9 cellular contexts compared by ENCODE assay signal in genomic region chr10:92880233-92880861, GRCh38. TPM values are rescaled to one million over a fixed set of nuclear protein-coding genes. Genes with fewer than 3 reads are reported as not detected.
DNase-seq lines count a peak whose midpoint lies in the region; ATAC-seq, FAIRE-seq and TF ChIP-seq lines count a peak whose summit lies in the region.
"Had no signal": no experiment of that assay in that cellular context is flagged by ENCODE, and none has a peak within 500 bp of the region (broad histone marks: within the 10 kb centered on the region; RNA-seq: fewer than 3 reads in every experiment).

No MANE protein-coding gene starts in this region.

- peak; percentile 98 for FAIRE-seq in islet of Langerhans (lab: Jason Lieb, UNC)

- no peaks in the 10 kb centered on the region for H3K36me3 Mint-ChIP-seq in type B pancreatic cell
- H3K36me3 Mint-ChIP-seq in activated T-helper 2 cell treated with anti-CD3 and anti-CD28 coated beads, Interferon-gamma antibody, Interleukin-2, Interleukin-4, amounts not matched to agents 10 μg/mL and 5 μg/mL and 100 μg/mL, durations not matched to agents 14 hours and 24 hours and 36 hours (ENCODE audit: low read depth): no peaks in the 10 kb centered on the region
- H3K36me3 Mint-ChIP-seq: activated naive CD8-positive, alpha-beta T cell treated with anti-CD3 and anti-CD28 coated beads, Interleukin-2, amount 10 ng/mL, durations not matched to agents 7 days and 5 days had no signal

- H3K4me3 ChIP-seq in astrocyte of the cerebellum (ENCODE audit: low read depth, low read length): no peak overlapping the region

- H3K4me3 Mint-ChIP-seq in type B pancreatic cell: no peak overlapping the region
- H3K4me3 Mint-ChIP-seq in activated T-helper 2 cell treated with anti-CD3 and anti-CD28 coated beads, Interferon-gamma antibody, Interleukin-2, Interleukin-4, amounts not matched to agents 10 μg/mL and 5 μg/mL and 100 μg/mL, durations not matched to agents 14 hours and 24 hours and 36 hours (ENCODE audit: low read depth): no peak overlapping the region
- H3K4me3 Mint-ChIP-seq: activated naive CD8-positive, alpha-beta T cell treated with anti-CD3 and anti-CD28 coated beads, Interleukin-2, amount 10 ng/mL, durations not matched to agents 7 days and 5 days had no signal

- intact Hi-C loops in activated T-helper 2 cell treated with anti-CD3 and anti-CD28 coated beads, Interferon-gamma antibody, Interleukin-2, Interleukin-4, amounts not matched to agents 10 μg/mL and 5 μg/mL and 100 μg/mL, durations not matched to agents 14 hours and 24 hours and 36 hours (cut with micrococcal nuclease): loop anchor here (5.0 to 10.0 kb wide), 3 partner anchors 33 to 366 kb away; partner anchors contain the start of genes CYP26C1 and EXOC6

- H3K9me3 Mint-ChIP-seq in type B pancreatic cell: no peaks in the 10 kb centered on the region
- H3K9me3 Mint-ChIP-seq in activated T-helper 2 cell treated with anti-CD3 and anti-CD28 coated beads, Interferon-gamma antibody, Interleukin-2, Interleukin-4, amounts not matched to agents 10 μg/mL and 5 μg/mL and 100 μg/mL, durations not matched to agents 14 hours and 24 hours and 36 hours: peaks cover 5% of the 10 kb centered on the region
- H3K9me3 Mint-ChIP-seq: activated naive CD8-positive, alpha-beta T cell treated with anti-CD3 and anti-CD28 coated beads, Interleukin-2, amount 10 ng/mL, durations not matched to agents 7 days and 5 days had no signal

- H3K4me1 Mint-ChIP-seq in type B pancreatic cell (ENCODE audit: unreplicated experiment): no peaks in the 10 kb centered on the region
- H3K4me1 Mint-ChIP-seq in activated T-helper 2 cell treated with anti-CD3 and anti-CD28 coated beads, Interferon-gamma antibody, Interleukin-2, Interleukin-4, amounts not matched to agents 10 μg/mL and 5 μg/mL and 100 μg/mL, durations not matched to agents 14 hours and 24 hours and 36 hours (ENCODE audit: low read depth): peaks cover 8% of the 10 kb centered on the region

- ATAC-seq in GM19397 (IDR thresholded peaks at IDR 0.05; ENCODE audit: unreplicated experiment): no peak

- TF ChIP-seq CTCF in 22Rv1 (IDR thresholded peaks at IDR 0.05) (peak; percentile 73), GM10248 (IDR thresholded peaks at IDR 0.05; ENCODE audit: control extremely low read depth, extremely low read depth, low read depth, missing control alignments) (peak; percentile 37), astrocyte of the cerebellum (IDR thresholded peaks at IDR 0.05; ENCODE audit: low read depth, low read length, missing control alignments) (peak; percentile 49), type B pancreatic cell (conservative IDR thresholded peaks at IDR 0.05) (peak; percentile 67)

- CTCF ChIA-PET in GM10248 (lab: Yijun Ruan, JAX): interaction anchor here (0.6 to 1.6 kb wide), 9 partner anchors 19 to 477 kb away, joined by 3 to 16 read pairs (median 4); partner anchors contain the start of gene EXOC6

- no peaks in the 10 kb centered on the region for H3K27me3 Mint-ChIP-seq in type B pancreatic cell
- peaks cover 1% of the 10 kb centered on the region for H3K27me3 Mint-ChIP-seq in activated T-helper 2 cell treated with anti-CD3 and anti-CD28 coated beads, Interferon-gamma antibody, Interleukin-2, Interleukin-4, amounts not matched to agents 10 μg/mL and 5 μg/mL and 100 μg/mL, durations not matched to agents 14 hours and 24 hours and 36 hours (ENCODE audit: low read depth)
- H3K27me3 Mint-ChIP-seq: activated naive CD8-positive, alpha-beta T cell treated with anti-CD3 and anti-CD28 coated beads, Interleukin-2, amount 10 ng/mL, durations not matched to agents 7 days and 5 days had no signal

- in situ Hi-C loops in astrocyte of the cerebellum (cut with HindIII; ENCODE audit: low sequenced_read_pairs): loop anchor here (25.0 kb wide), 1 partner anchor 632 kb away; no protein-coding TSS in a partner anchor

- DNase-seq in GM10248 (ENCODE audit: extremely low spot score) (no peak), NCI-H2227 (lab: John Stamatoyannopoulos, UW; ENCODE audit: unreplicated experiment) (peak; percentile 54), astrocyte of the cerebellum (ENCODE audit: low read depth) (peak; percentile 37), type B pancreatic cell (ENCODE audit: extremely low spot score, unreplicated experiment) (no peak)
- DNase-seq in activated T-helper 2 cell treated with anti-CD3 and anti-CD28 coated beads, Interferon-gamma antibody, Interleukin-2, Interleukin-4, amounts not matched to agents 10 μg/mL and 5 μg/mL and 100 μg/mL, durations not matched to agents 14 hours and 24 hours and 36 hours (ENCODE audit: low spot score): no peak
- DNase-seq: activated naive CD8-positive, alpha-beta T cell treated with anti-CD3 and anti-CD28 coated beads, Interleukin-2, amount 10 ng/mL, durations not matched to agents 7 days and 5 days had no signal

- POLR2A ChIA-PET in GM10248 (lab: Yijun Ruan, JAX): no interaction called here

- no peak overlapping the region for H3K27ac ChIP-seq in 22Rv1

- no peak overlapping the region for H3K27ac Mint-ChIP-seq in type B pancreatic cell
- H3K27ac Mint-ChIP-seq in activated T-helper 2 cell treated with anti-CD3 and anti-CD28 coated beads, Interferon-gamma antibody, Interleukin-2, Interleukin-4, amounts not matched to agents 10 μg/mL and 5 μg/mL and 100 μg/mL, durations not matched to agents 14 hours and 24 hours and 36 hours: no peak overlapping the region
- H3K27ac Mint-ChIP-seq: activated naive CD8-positive, alpha-beta T cell treated with anti-CD3 and anti-CD28 coated beads, Interleukin-2, amount 10 ng/mL, durations not matched to agents 7 days and 5 days had no signal

RNA-seq across cellular contexts. Expression of gene EXOC6, which starts 32.0 kb away (rescaled TPM):
- total RNA-seq in type B pancreatic cell (ENCODE audit: low replicate concordance): 8.8 and 9.0 TPM in 2 replicates
- 12.4 and 12.5 TPM in 2 replicates for total RNA-seq in activated T-helper 2 cell treated with anti-CD3 and anti-CD28 coated beads, Interferon-gamma antibody, Interleukin-2, Interleukin-4, amounts not matched to agents 10 μg/mL and 5 μg/mL and 100 μg/mL, durations not matched to agents 14 hours and 24 hours and 36 hours

Comparison
In these comparisons a context has a peak if more than half of its experiments do, and no peak if none do; other contexts are left out.
1. DNase-seq: peak in NCI-H2227 (single experiment) and astrocyte of the cerebellum (single experiment); none in GM10248 (single experiment), type B pancreatic cell (single experiment) and activated T-helper 2 cell treated with anti-CD3 and anti-CD28 coated beads, Interferon-gamma antibody, Interleukin-2, Interleukin-4, amounts not matched to agents 10 μg/mL and 5 μg/mL and 100 μg/mL, durations not matched to agents 14 hours and 24 hours and 36 hours (single experiment).
2. Peak in every context shown above with its lines, with median percentiles within 50 percentile points of each other: CTCF ChIP-seq.